ENCODE assay signal across 1 cellular context in genomic region chr3:107421170-107421792, GRCh38.
TF ChIP-seq lines count a peak whose summit lies in the region.

No MANE protein-coding gene starts in this region.

TF ChIP-seq in SK-N-SH treated with all-trans-retinoic acid at 6 μM for 48 hours, 23 proteins besides CTCF, POLR2A, EP300 and RAD21 (continued from another document):
- TF ChIP-seq POU6F1 (CRISPR knock-in tag; IDR thresholded peaks at IDR 0.05; ENCODE audit: borderline replicate concordance, low read depth) (no peak), OSR1 (CRISPR knock-in tag; IDR thresholded peaks at IDR 0.05) (no peak)
